Comparison of ENCODE assay signal across 8 cellular contexts in the genomic region with DNA sequence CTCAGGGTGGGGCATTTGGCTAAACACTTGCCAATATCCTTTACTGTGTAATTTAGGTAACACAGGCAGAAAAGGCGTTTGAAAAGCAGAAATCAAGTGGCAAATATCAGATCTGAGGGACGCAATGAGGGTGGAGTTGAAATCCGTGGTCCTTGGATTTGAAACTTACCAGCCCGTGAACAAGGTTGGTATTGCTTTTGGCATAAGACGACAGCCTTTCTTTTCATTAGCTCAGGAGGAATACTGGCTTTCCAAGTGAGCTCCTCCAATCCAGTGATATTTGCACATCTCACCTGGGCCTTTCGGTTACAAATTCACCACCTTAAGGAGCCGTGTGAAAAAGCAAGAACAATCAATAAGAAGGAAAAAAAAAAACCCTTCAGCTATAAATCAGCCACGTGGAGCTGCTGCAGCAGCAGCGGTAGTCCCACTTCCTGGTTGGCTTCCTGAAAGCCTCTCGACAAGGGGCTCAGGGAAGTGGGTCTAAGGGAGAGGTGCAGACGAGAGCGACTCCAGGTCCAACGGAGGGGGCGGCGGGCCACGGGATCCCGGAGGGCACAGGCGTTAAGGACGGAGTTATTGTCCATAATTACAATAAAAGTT. TPM values are rescaled to one million over a fixed set of nuclear protein-coding genes. Genes with fewer than 3 reads are reported as not detected.
DNase-seq lines count a peak whose midpoint lies in the region; ATAC-seq, FAIRE-seq and TF ChIP-seq lines count a peak whose summit lies in the region.

No MANE protein-coding gene starts in this region.

- peak overlapping the region; percentile 88 for H3K9ac ChIP-seq in keratinocyte (ENCODE audit: control insufficient read depth, extremely low read depth, insufficient read depth, low read length)

- H2AFZ ChIP-seq in keratinocyte (ENCODE audit: control insufficient read depth, low read length) = peak overlapping the region; percentile 96

- no peak for TF ChIP-seq RAD21 in Ishikawa (IDR thresholded peaks at IDR 0.05; ENCODE audit: low read depth)

- TF ChIP-seq CTCF in bronchial epithelial cell (IDR thresholded peaks at IDR 0.05; ENCODE audit: insufficient read depth, low read length, severe bottlenecking) (no peak), keratinocyte (optimal IDR thresholded peaks at IDR 0.05 in 1 of 3, IDR thresholded peaks at IDR 0.05 in 1 of 3, conservative IDR thresholded peaks at IDR 0.05 in 1 of 3; ENCODE audit: extremely low read depth in 1 of 3, insufficient read depth in 2 of 3, low read length in 3 of 3) (no peak)

- peak overlapping the region; percentile 95 for H3K4me2 ChIP-seq in keratinocyte (ENCODE audit: control insufficient read depth, extremely low read depth, insufficient read depth, low read depth, low read length)

- H3K27ac ChIP-seq in keratinocyte (ENCODE audit: control insufficient read depth, insufficient read depth, low read length) = peak overlapping the region; percentile 77

- no peaks in the 10 kb centered on the region for H4K20me1 ChIP-seq in keratinocyte (ENCODE audit: control insufficient read depth, extremely low read depth, insufficient read depth, low read length)

- H3K4me3 ChIP-seq in bronchial epithelial cell (ENCODE audit: low read depth, low read length) = peak overlapping the region; percentile 62
- H3K4me3 ChIP-seq in keratinocyte (ENCODE audit: control insufficient read depth in 2 of 3, extremely low read depth in 1 of 3, insufficient read depth in 2 of 3, low read depth in 1 of 3, low read length in 3 of 3) = peak overlapping the region; percentile 63 to 93 (median 83)

- FAIRE-seq in bronchial epithelial cell (lab: Jason Lieb, UNC) (no peak), keratinocyte (lab: Jason Lieb, UNC) (peak; percentile 41)

- no peaks in the 10 kb centered on the region for H3K27me3 ChIP-seq in bronchial epithelial cell (ENCODE audit: control insufficient read depth, insufficient read depth, low read length)
- H3K27me3 ChIP-seq in keratinocyte (ENCODE audit: control insufficient read depth, extremely low read depth, insufficient read depth, low read length) = no peaks in the 10 kb centered on the region

- no peaks in the 10 kb centered on the region for H3K36me3 ChIP-seq in bronchial epithelial cell (ENCODE audit: control insufficient read depth, insufficient read depth, low read length)
- peaks cover 0 to 6% of the 10 kb centered on the region in 2 experiments for H3K36me3 ChIP-seq in keratinocyte (ENCODE audit: control insufficient read depth in 2 of 2, extremely low read depth in 1 of 2, insufficient read depth in 2 of 2, low read length in 2 of 2)

- dilution Hi-C loops in keratinocyte (cut with MboI; ENCODE audit: extremely low pct_ligation_motif_present, low sequenced_read_pairs) = no loop called here

- no peaks in the 10 kb centered on the region for H3K9me3 ChIP-seq in keratinocyte (ENCODE audit: control insufficient read depth, low read depth, low read length)

- H3K79me2 ChIP-seq in keratinocyte (ENCODE audit: control insufficient read depth, insufficient read depth, low read length) = peaks cover 28% of the 10 kb centered on the region

- peaks cover 2% of the 10 kb centered on the region for H3K9me1 ChIP-seq in keratinocyte (ENCODE audit: control insufficient read depth, extremely low read depth, insufficient read depth, low read length)

- TF ChIP-seq EP300 in Ishikawa (IDR thresholded peaks at IDR 0.05; ENCODE audit: borderline replicate concordance) = no peak

- ATAC-seq in GM19463 (IDR thresholded peaks at IDR 0.05; ENCODE audit: unreplicated experiment) = peak; percentile 6

- H3K4me1 ChIP-seq in keratinocyte (ENCODE audit: control insufficient read depth, extremely low read depth, insufficient read depth, low read length) = peaks cover 18% of the 10 kb centered on the region

- DNase-seq in DMS53 treated with DMSO at 0.1 percent for 48 hours (lab: John Stamatoyannopoulos, UW; ENCODE audit: unreplicated experiment) (peak; percentile 44), SKM-1 (lab: John Stamatoyannopoulos, UW; ENCODE audit: unreplicated experiment) (peak; percentile 26), bronchial epithelial cell (ENCODE audit: low read depth) (peak; percentile 49), keratinocyte (ENCODE audit: low read depth, low spot score) (no peak), cortex of kidney (lab: John Stamatoyannopoulos, UW) (no peak)
- peak; percentile 6 for DNase-seq in stimulated activated CD4-positive, alpha-beta T cell treated with anti-CD3 and anti-CD28 coated beads, Interleukin-1b, Interleukin-23, amount 100 ng/mL, for 48 hours

TF ChIP-seq in Ishikawa, 13 proteins besides CTCF, POLR2A, EP300 and RAD21:
- TF ChIP-seq, protein P1, sequence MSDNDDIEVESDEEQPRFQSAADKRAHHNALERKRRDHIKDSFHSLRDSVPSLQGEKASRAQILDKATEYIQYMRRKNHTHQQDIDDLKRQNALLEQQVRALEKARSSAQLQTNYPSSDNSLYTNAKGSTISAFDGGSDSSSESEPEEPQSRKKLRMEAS (IDR thresholded peaks at IDR 0.05) = peak; percentile 83; the same call in 1 of the 2 replicates
- TF ChIP-seq, protein P2, sequence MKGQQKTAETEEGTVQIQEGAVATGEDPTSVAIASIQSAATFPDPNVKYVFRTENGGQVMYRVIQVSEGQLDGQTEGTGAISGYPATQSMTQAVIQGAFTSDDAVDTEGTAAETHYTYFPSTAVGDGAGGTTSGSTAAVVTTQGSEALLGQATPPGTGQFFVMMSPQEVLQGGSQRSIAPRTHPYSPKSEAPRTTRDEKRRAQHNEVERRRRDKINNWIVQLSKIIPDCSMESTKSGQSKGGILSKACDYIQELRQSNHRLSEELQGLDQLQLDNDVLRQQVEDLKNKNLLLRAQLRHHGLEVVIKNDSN (IDR thresholded peaks at IDR 0.05) = no peak; the same call in 1 of the 2 replicates

RNA-seq across cellular contexts. Expression of a gene that starts 0.7 kb away (rescaled TPM):
- total RNA-seq in bronchial epithelial cell = 24.7 and 37.1 TPM in 2 replicates
- 19.6 to 28.8 TPM (median 22.6 TPM) in 3 replicates for polyA plus RNA-seq in keratinocyte
- polyA plus RNA-seq in keratinocyte (2011; ENCODE audit: low read depth) = 12.2 TPM
- 6.5 and 13.4 TPM in 2 replicates for polyA plus RNA-seq in keratinocyte (2011; cell fraction: cytosol; rRNA removed)
- polyA plus RNA-seq in keratinocyte (2011; cell fraction: nucleus; rRNA removed) = 39.3 and 54.5 TPM in 2 replicates
- 9.7 and 21.8 TPM in 2 replicates for polyA plus RNA-seq in keratinocyte (2012; ENCODE audit: low replicate concordance)
- polyA minus RNA-seq in keratinocyte = 13.6 to 31.6 TPM (median 24.1 TPM) in 3 replicates
- 18.4 TPM for polyA minus RNA-seq in keratinocyte (2011; cell fraction: cytosol; rRNA and poly(A)+ RNA removed)
- polyA minus RNA-seq in keratinocyte (2011; cell fraction: nucleus; rRNA and poly(A)+ RNA removed) = 49.8 and 87.4 TPM in 2 replicates

Comparison
In these comparisons a context has a peak if more than half of its experiments do, and no peak if none do; other contexts are left out.
1. DNase-seq: peak in DMS53 treated with DMSO at 0.1 percent for 48 hours (single experiment), SKM-1 (single experiment), bronchial epithelial cell (single experiment) and stimulated activated CD4-positive, alpha-beta T cell treated with anti-CD3 and anti-CD28 coated beads, Interleukin-1b, Interleukin-23, amount 100 ng/mL, for 48 hours (single experiment); none in keratinocyte (single experiment) and cortex of kidney (single experiment).